ENCODE assay signal across 8 cellular contexts in the genomic region with DNA sequence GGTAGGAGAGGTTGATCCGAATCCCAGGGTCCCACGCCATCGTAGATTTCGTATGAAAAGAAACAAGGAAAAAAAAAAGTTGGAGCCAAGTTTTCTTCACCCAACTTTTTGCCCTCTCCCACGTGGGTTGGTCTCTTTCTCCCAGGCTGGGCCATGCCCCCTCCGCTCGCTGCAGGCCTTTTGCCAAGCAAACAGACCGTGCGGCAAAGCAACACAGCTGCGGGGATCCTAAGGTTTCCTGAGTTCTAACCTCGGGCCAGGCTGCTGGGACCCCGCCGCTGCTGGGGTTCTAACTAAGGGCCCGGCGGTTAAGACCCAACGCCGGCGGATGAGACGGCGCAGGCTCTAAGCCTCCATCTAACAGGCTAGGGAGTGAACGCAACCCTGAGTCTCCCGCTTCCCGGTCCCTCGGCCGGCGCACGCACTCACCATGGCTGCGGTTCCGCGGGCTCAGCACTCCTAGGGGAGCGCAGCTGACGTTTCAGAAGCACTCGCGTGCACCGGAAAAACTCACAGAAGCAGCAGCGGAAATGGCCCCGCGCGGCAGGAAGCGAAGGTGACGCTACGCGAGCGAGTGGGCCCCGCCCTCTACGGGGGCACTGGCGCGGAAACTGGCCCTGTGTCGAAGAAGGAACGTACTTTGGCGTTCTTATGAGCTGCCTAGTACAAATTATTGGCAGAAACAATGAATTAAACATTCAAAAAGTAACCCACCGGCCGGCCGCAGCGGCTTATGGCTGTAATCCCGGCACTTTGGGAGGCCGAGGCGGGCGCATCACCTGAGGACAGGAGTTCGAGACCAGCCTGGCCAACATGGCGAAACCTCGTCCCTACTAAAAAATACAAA. TPM values are rescaled to one million over a fixed set of nuclear protein-coding genes. Genes with fewer than 3 reads are reported as not detected.
DNase-seq lines count a peak whose midpoint lies in the region; ATAC-seq and TF ChIP-seq lines count a peak whose summit lies in the region.

A gene (minus strand): TSS at position 503 of the 847 bp plus-strand sequence. CDS start 71 bp downstream, at position 432.

- peak; percentile 25 for TF ChIP-seq CTCF in left ventricle myocardium inferior (IDR thresholded peaks at IDR 0.05; ENCODE audit: borderline replicate concordance)
- peak in 1 of 4 experiments; percentile 10 for TF ChIP-seq CTCF in prostate gland (IDR thresholded peaks at IDR 0.05)

- intact Hi-C loops in left ventricle myocardium inferior (cut with micrococcal nuclease): no loop called here
- intact Hi-C loops in prostate gland (cut with DNase I): no loop called here

- H3K4me3 ChIP-seq in left ventricle myocardium inferior (peak within 1 kb of the TSS; percentile 82), prostate gland (peak within 1 kb of the TSS; percentile 81 to 85)

- under 1% methylated on average over 62 of the region's 62 CpGs for WGBS in prostate gland

- TF ChIP-seq POLR2A in GM15510 (IDR thresholded peaks at IDR 0.05; ENCODE audit: borderline replicate concordance, extremely low read depth, insufficient read length): peak; percentile 88
- TF ChIP-seq POLR2A in prostate gland (IDR thresholded peaks at IDR 0.05): peak; percentile 74

- H3K9me3 ChIP-seq in left ventricle myocardium inferior (replicated peaks) (no peaks in the 10 kb centered on the region), prostate gland (no peaks in the 10 kb centered on the region)

- DNase-seq in NCI-H1694 treated with DMSO at 0.1 percent for 48 hours (lab: John Stamatoyannopoulos, UW) (peak; percentile 72), T-helper 2 cell (peak; percentile 86 to 96 (median 90)), amygdala (lab: John Stamatoyannopoulos, UW) (peak; percentile 23 to 92 (median 78)), left ventricle myocardium inferior (peak; percentile 92), prostate gland (ENCODE audit: low spot score) (peak; percentile 86), ureter (ENCODE audit: low spot score) (peak; percentile 93)

- H3K4me1 ChIP-seq in left ventricle myocardium inferior (peaks cover 30% of the 10 kb centered on the region), prostate gland (replicated peaks) (no peaks in the 10 kb centered on the region)

- peak; percentile 80 for ATAC-seq in HG02884 (IDR thresholded peaks at IDR 0.05; ENCODE audit: unreplicated experiment)

- H3K27ac ChIP-seq in left ventricle myocardium inferior (replicated peaks) (peak within 1 kb of the TSS; percentile 97), prostate gland (peak within 1 kb of the TSS; percentile 90 to 98)

- H3K27me3 ChIP-seq in left ventricle myocardium inferior (ENCODE audit: low read depth) (no peaks in the 10 kb centered on the region), prostate gland (replicated peaks; ENCODE audit: insufficient read depth) (no peaks in the 10 kb centered on the region)

- peaks cover 5% of the 10 kb centered on the region for H3K36me3 ChIP-seq in left ventricle myocardium inferior
- H3K36me3 ChIP-seq in prostate gland: no peaks in the 10 kb centered on the region

RNA-seq across cellular contexts. Expression of the gene that starts here (rescaled TPM):
- 197 TPM for total RNA-seq in left ventricle myocardium inferior
- total RNA-seq in prostate gland: 100 to 1,000 TPM; 150 to 161 TPM
- total RNA-seq in ureter: 180 TPM

Comparison
In these comparisons a context has a peak if more than half of its experiments do, and no peak if none do; other contexts are left out.
1. Peak in every context shown above with its lines: DNase-seq, ATAC-seq, H3K4me3 ChIP-seq and H3K27ac ChIP-seq.